In genomic region chr1:33094971-33095604, GRCh38 we compare ENCODE assay signal across 9 cellular contexts. TPM values are rescaled to one million over a fixed set of nuclear protein-coding genes. Genes with fewer than 3 reads are reported as not detected.
DNase-seq lines count a peak whose midpoint lies in the region; TF ChIP-seq lines count a peak whose summit lies in the region.
"Had no signal": no experiment of that assay in that cellular context is flagged by ENCODE, and none has a peak within 500 bp of the region (broad histone marks: within the 10 kb centered on the region; RNA-seq: fewer than 3 reads in every experiment).

No MANE protein-coding gene starts in this region.

- peaks cover 4% of the 10 kb centered on the region for H3K36me3 Mint-ChIP-seq in activated T-helper 1 cell treated with anti-CD3 and anti-CD28 coated beads, Interleukin-12 subunit alpha, Interleukin-12 subunit beta, Interleukin-2, Interleukin-4 antibody, amounts not matched to agents 30 ng/mL and 10 ng/mL and 1 ng/mL, durations not matched to agents 14 hours and 24 hours and 36 hours (ENCODE audit: low read depth)

- H3K27me3 Mint-ChIP-seq in activated T-helper 1 cell treated with anti-CD3 and anti-CD28 coated beads, Interleukin-12 subunit alpha, Interleukin-12 subunit beta, Interleukin-2, Interleukin-4 antibody, amounts not matched to agents 30 ng/mL and 10 ng/mL and 1 ng/mL, durations not matched to agents 14 hours and 24 hours and 36 hours (ENCODE audit: insufficient read depth), result no peaks in the 10 kb centered on the region

- H3K27ac ChIP-seq in breast epithelium, result no peak overlapping the region
- H3K27ac ChIP-seq in uterus, result no peak overlapping the region

- peaks cover 0 to 3% of the 10 kb centered on the region in 2 donors for H3K4me1 ChIP-seq in breast epithelium
- no peaks in the 10 kb centered on the region for H3K4me1 ChIP-seq in uterus

- H3K36me3 ChIP-seq in breast epithelium, result no peaks in the 10 kb centered on the region
- no peaks in the 10 kb centered on the region for H3K36me3 ChIP-seq in uterus

- TF ChIP-seq CTCF in GM12875 (IDR thresholded peaks at IDR 0.05; ENCODE audit: borderline replicate concordance, insufficient read depth, low read depth, low read length) (peak; percentile 95), breast epithelium (IDR thresholded peaks at IDR 0.05) (peak; percentile 90 to 96 (median 92)), uterus (IDR thresholded peaks at IDR 0.05) (peak; percentile 83 to 98 (median 88))

- no peaks in the 10 kb centered on the region for H3K9me3 Mint-ChIP-seq in activated T-helper 1 cell treated with anti-CD3 and anti-CD28 coated beads, Interleukin-12 subunit alpha, Interleukin-12 subunit beta, Interleukin-2, Interleukin-4 antibody, amounts not matched to agents 30 ng/mL and 10 ng/mL and 1 ng/mL, durations not matched to agents 14 hours and 24 hours and 36 hours
- H3K9me3 Mint-ChIP-seq: T-helper 1 cell treated with Interleukin-12 subunit alpha and Interleukin-12 subunit beta and Interleukin-4 antibody, amounts not matched to agents 30 μg/mL and 1 μg/mL, for 36 hours had no signal

- no peaks in the 10 kb centered on the region for H3K9me3 ChIP-seq in breast epithelium
- no peaks in the 10 kb centered on the region for H3K9me3 ChIP-seq in uterus

- H3K4me1 Mint-ChIP-seq in activated T-helper 1 cell treated with anti-CD3 and anti-CD28 coated beads, Interleukin-12 subunit alpha, Interleukin-12 subunit beta, Interleukin-2, Interleukin-4 antibody, amounts not matched to agents 30 ng/mL and 10 ng/mL and 1 ng/mL, durations not matched to agents 14 hours and 24 hours and 36 hours (ENCODE audit: low read depth), result peaks cover 57% of the 10 kb centered on the region

- H3K4me3 Mint-ChIP-seq in activated T-helper 1 cell treated with anti-CD3 and anti-CD28 coated beads, Interleukin-12 subunit alpha, Interleukin-12 subunit beta, Interleukin-2, Interleukin-4 antibody, amounts not matched to agents 30 ng/mL and 10 ng/mL and 1 ng/mL, durations not matched to agents 14 hours and 24 hours and 36 hours, result no peak overlapping the region
- H3K4me3 Mint-ChIP-seq: T-helper 1 cell treated with Interleukin-12 subunit alpha and Interleukin-12 subunit beta and Interleukin-4 antibody, amounts not matched to agents 30 μg/mL and 1 μg/mL, for 36 hours had no signal

- H3K27me3 ChIP-seq in breast epithelium, result no peaks in the 10 kb centered on the region
- H3K27me3 ChIP-seq in uterus, result no peaks in the 10 kb centered on the region

- no peak overlapping the region for H3K27ac Mint-ChIP-seq in activated T-helper 1 cell treated with anti-CD3 and anti-CD28 coated beads, Interleukin-12 subunit alpha, Interleukin-12 subunit beta, Interleukin-2, Interleukin-4 antibody, amounts not matched to agents 30 ng/mL and 10 ng/mL and 1 ng/mL, durations not matched to agents 14 hours and 24 hours and 36 hours

- DNase-seq in CD1c-positive myeloid dendritic cell (ENCODE audit: extremely low spot score), result peak; percentile 50
- peak; percentile 52 for DNase-seq in NCI-H345 (lab: John Stamatoyannopoulos, UW)
- peak; percentile 55 to 60 for DNase-seq in breast epithelium (ENCODE audit: low spot score in 2 of 2)
- peak; percentile 81 for DNase-seq in left kidney (ENCODE audit: low read depth, low spot score)
- DNase-seq in uterus, result peak; percentile 46 to 67
- DNase-seq in activated T-helper 1 cell treated with anti-CD3 and anti-CD28 coated beads, Interleukin-12 subunit alpha, Interleukin-12 subunit beta, Interleukin-2, Interleukin-4 antibody, amounts not matched to agents 30 ng/mL and 10 ng/mL and 1 ng/mL, durations not matched to agents 14 hours and 24 hours and 36 hours (ENCODE audit: low spot score), result no peak
- DNase-seq in NK-92 treated with Interleukin-12 subunit alpha and Interleukin-12 subunit beta, amount 100 ng/mL, for 24 hours (lab: John Stamatoyannopoulos, UW), result no peak

- H3K4me3 ChIP-seq in GM12875 (ENCODE audit: low read depth, low read length) (no peak overlapping the region), breast epithelium (no peak overlapping the region), uterus (no peak overlapping the region)

- TF ChIP-seq POLR2A in breast epithelium (IDR thresholded peaks at IDR 0.05) (no peak), uterus (IDR thresholded peaks at IDR 0.05) (no peak)

- intact Hi-C loops in breast epithelium (cut with DNase I; ENCODE audit: low total_unique reads), result loop anchor here (10.0 kb wide), 1 partner anchor 160 kb away; no protein-coding TSS in a partner anchor
- intact Hi-C loops in uterus (cut with DNase I; ENCODE audit: low total_unique reads), result no loop called here
- intact Hi-C loops in activated T-helper 1 cell treated with anti-CD3 and anti-CD28 coated beads, Interleukin-12 subunit alpha, Interleukin-12 subunit beta, Interleukin-2, Interleukin-4 antibody, amounts not matched to agents 30 ng/mL and 10 ng/mL and 1 ng/mL, durations not matched to agents 14 hours and 24 hours and 36 hours (cut with micrococcal nuclease), result loop anchor here (5.0 kb wide), 2 partner anchors 58 to 103 kb away; partner anchors contain the start of gene AK2

RNA-seq across cellular contexts. Expression of gene AZIN2, which starts 14.1 kb away (rescaled TPM):
- 10 to 100 TPM in 1 of 3 donors, 1 to 10 TPM in 2; 1.9 to 11.8 (median 7.9) TPM for total RNA-seq in breast epithelium
- total RNA-seq in uterus, result 10 to 100 TPM in 2 of 4 donors, 1 to 10 TPM in 2; 1.2 to 16.1 (median 6.9) TPM
- 1.1 and 1.4 TPM in 2 replicates for total RNA-seq in activated T-helper 1 cell treated with anti-CD3 and anti-CD28 coated beads, Interleukin-12 subunit alpha, Interleukin-12 subunit beta, Interleukin-2, Interleukin-4 antibody, amounts not matched to agents 30 ng/mL and 10 ng/mL and 1 ng/mL, durations not matched to agents 14 hours and 24 hours and 36 hours

RNA-seq across cellular contexts. Expression of gene AK2, which starts 58.4 kb away (rescaled TPM):
- total RNA-seq in breast epithelium (100 to 1,000 TPM; 124 to 483 (median 280) TPM), uterus (100 to 1,000 TPM in 2 of 4 donors, 10 to 100 TPM in 2; 47.6 to 126 (median 89.2) TPM)
- total RNA-seq in activated T-helper 1 cell treated with anti-CD3 and anti-CD28 coated beads, Interleukin-12 subunit alpha, Interleukin-12 subunit beta, Interleukin-2, Interleukin-4 antibody, amounts not matched to agents 30 ng/mL and 10 ng/mL and 1 ng/mL, durations not matched to agents 14 hours and 24 hours and 36 hours, result 387 and 400 TPM in 2 replicates

Comparison
In these comparisons a context has a peak if more than half of its experiments do, and no peak if none do; other contexts are left out.
1. DNase-seq: peak in CD1c-positive myeloid dendritic cell (single experiment), NCI-H345 (single experiment), breast epithelium (2 of 2), left kidney (single experiment) and uterus (2 of 2); none in activated T-helper 1 cell treated with anti-CD3 and anti-CD28 coated beads, Interleukin-12 subunit alpha, Interleukin-12 subunit beta, Interleukin-2, Interleukin-4 antibody, amounts not matched to agents 30 ng/mL and 10 ng/mL and 1 ng/mL, durations not matched to agents 14 hours and 24 hours and 36 hours (single experiment) and NK-92 treated with Interleukin-12 subunit alpha and Interleukin-12 subunit beta, amount 100 ng/mL, for 24 hours (single experiment).
2. Peak in every context shown above with its lines, with median percentiles within 50 percentile points of each other: CTCF ChIP-seq.